8 cellular contexts compared by ENCODE assay signal in genomic region chr16:57184890-57185445, GRCh38. TPM values are rescaled to one million over a fixed set of nuclear protein-coding genes. Genes with fewer than 3 reads are reported as not detected.
DNase-seq lines count a peak whose midpoint lies in the region; ATAC-seq, FAIRE-seq and TF ChIP-seq lines count a peak whose summit lies in the region.

No MANE protein-coding gene starts in this region.

- ATAC-seq in HG03108 (IDR thresholded peaks at IDR 0.05; ENCODE audit: unreplicated experiment): no peak
- no peak for ATAC-seq in GM18519 (IDR thresholded peaks at IDR 0.05; ENCODE audit: low FRiP score, unreplicated experiment)

- no peak for TF ChIP-seq CTCF in bronchial epithelial cell (IDR thresholded peaks at IDR 0.05; ENCODE audit: insufficient read depth, low read length, severe bottlenecking)

- H3K4me3 ChIP-seq in ACC112 (ENCODE audit: low read depth, low read length): peak overlapping the region; percentile 97
- H3K4me3 ChIP-seq in HUES6 (ENCODE audit: low read depth, low read length): peak overlapping the region; percentile 95
- peak overlapping the region; percentile 62 for H3K4me3 ChIP-seq in bronchial epithelial cell (ENCODE audit: low read depth, low read length)
- H3K4me3 ChIP-seq in muscle layer of duodenum (ENCODE audit: low read depth in 1 of 2, low read length in 2 of 2): peak overlapping the region; percentile 89

- peak overlapping the region; percentile 6 for H2AFZ ChIP-seq in ACC112 (ENCODE audit: low read length, unreplicated experiment)

- no peaks in the 10 kb centered on the region; the same call in 1 of the 2 replicates for H3K36me3 ChIP-seq in ACC112 (ENCODE audit: insufficient read depth, low read length)
- H3K36me3 ChIP-seq in HUES6 (ENCODE audit: control insufficient read depth, insufficient read depth, low read length): no peaks in the 10 kb centered on the region
- peaks cover 1% of the 10 kb centered on the region for H3K36me3 ChIP-seq in bronchial epithelial cell (ENCODE audit: control insufficient read depth, insufficient read depth, low read length)
- peaks cover 0 to 5% of the 10 kb centered on the region in 2 donors for H3K36me3 ChIP-seq in muscle layer of duodenum (ENCODE audit: control insufficient read depth in 1 of 2, insufficient read depth in 2 of 2, low read length in 2 of 2)

- peaks cover 80% of the 10 kb centered on the region for H3K79me2 ChIP-seq in ACC112 (ENCODE audit: control insufficient read depth, insufficient read depth, low read length, unreplicated experiment)

- H3K4me1 ChIP-seq in ACC112 (ENCODE audit: control insufficient read depth, insufficient read depth, low read length, unreplicated experiment) (peaks cover 15% of the 10 kb centered on the region), HUES6 (ENCODE audit: control insufficient read depth, insufficient read depth, low read length) (peaks cover 18% of the 10 kb centered on the region), muscle layer of duodenum (ENCODE audit: control insufficient read depth in 1 of 2, insufficient read depth in 2 of 2, low read length in 2 of 2) (peaks cover 8 to 25% of the 10 kb centered on the region in 2 donors)

- no peak for DNase-seq in bronchial epithelial cell (ENCODE audit: low read depth)
- DNase-seq in NCI-H187 (lab: John Stamatoyannopoulos, UW): no peak
- DNase-seq in NCI-H446 treated with DMSO at 0.1 percent for 48 hours (lab: John Stamatoyannopoulos, UW): no peak

- peak overlapping the region; percentile 90 for H3K9ac ChIP-seq in HUES6 (ENCODE audit: low read length)

- H3K27ac ChIP-seq in ACC112 (ENCODE audit: low read depth, low read length) (peak overlapping the region; percentile 82), HUES6 (ENCODE audit: low read depth, low read length) (peak overlapping the region; percentile 82; the same call in 1 of the 2 replicates), muscle layer of duodenum (ENCODE audit: low read length) (peak overlapping the region; percentile 90)

- H3K9me3 ChIP-seq in HUES6 (ENCODE audit: control insufficient read depth, insufficient read depth, low read depth, low read length): no peaks in the 10 kb centered on the region
- no peaks in the 10 kb centered on the region for H3K9me3 ChIP-seq in muscle layer of duodenum (ENCODE audit: control insufficient read depth in 1 of 2, low read length in 2 of 2)

- H3K27me3 ChIP-seq in ACC112 (ENCODE audit: insufficient read depth, low read length) (no peaks in the 10 kb centered on the region), HUES6 (ENCODE audit: control insufficient read depth, insufficient read depth, low read length) (no peaks in the 10 kb centered on the region), bronchial epithelial cell (ENCODE audit: control insufficient read depth, insufficient read depth, low read length) (no peaks in the 10 kb centered on the region), muscle layer of duodenum (ENCODE audit: low read depth, low read length) (no peaks in the 10 kb centered on the region)

- no peak for FAIRE-seq in bronchial epithelial cell (lab: Jason Lieb, UNC)

RNA-seq across cellular contexts. Expression of gene PSME3IP1, which starts 0.9 kb away (rescaled TPM):
- 62.9 and 70.3 TPM in 2 replicates for total RNA-seq in bronchial epithelial cell

RNA-seq across cellular contexts. Expression of gene RSPRY1, which starts 1.2 kb away (rescaled TPM):
- total RNA-seq in bronchial epithelial cell: 38.3 and 38.7 TPM in 2 replicates
